ENCODE assay signal across 8 cellular contexts in genomic region chr2:61426267-61426897, GRCh38. TPM values are rescaled to one million over a fixed set of nuclear protein-coding genes. Genes with fewer than 3 reads are reported as not detected.
DNase-seq lines count a peak whose midpoint lies in the region; ATAC-seq and TF ChIP-seq lines count a peak whose summit lies in the region.

No MANE protein-coding gene starts in this region.

- H3K4me1 ChIP-seq in CD4-positive, alpha-beta memory T cell (ENCODE audit: insufficient read depth, low read length), result peaks cover 57% of the 10 kb centered on the region
- H3K4me1 ChIP-seq in adrenal gland (replicated peaks in 1 of 2), result peaks cover 0 to 16% of the 10 kb centered on the region in 2 donors

- peak; percentile 67 to 76 (median 71) for DNase-seq in CD4-positive, alpha-beta memory T cell
- peak; percentile 37 to 74 (median 55) for DNase-seq in T-helper 1 cell
- DNase-seq in adrenal gland, result peak in 1 of 7 donors; percentile 34
- DNase-seq in kidney epithelial cell (ENCODE audit: low read depth), result no peak
- peak; percentile 44 to 46 for DNase-seq in stimulated activated CD8-positive, alpha-beta memory T cell treated with anti-CD3 and anti-CD28 coated beads, Interleukin-15, amount 100 ng/mL, for 48 hours (ENCODE audit: low read depth in 2 of 2)
- no peak for DNase-seq in T1000 (lab: John Stamatoyannopoulos, UW)

- intact Hi-C loops in CD4-positive, alpha-beta memory T cell (cut with micrococcal nuclease), result loop anchor here (1.0 to 5.0 kb wide), 6 partner anchors 45 to 367 kb away; partner anchors contain the start of gene USP34
- intact Hi-C loops in adrenal gland (cut with DNase I), result no loop called here

- TF ChIP-seq POLR2A in adrenal gland (IDR thresholded peaks at IDR 0.05), result no peak

- H3K4me1 Mint-ChIP-seq in CD4-positive, alpha-beta memory T cell, result peaks cover 49 to 74% (median 66%) of the 10 kb centered on the region in 4 donors

- peak overlapping the region; percentile 73 to 91 (median 89) for H3K27ac Mint-ChIP-seq in CD4-positive, alpha-beta memory T cell

- TF ChIP-seq CTCF in adrenal gland (IDR thresholded peaks at IDR 0.05) (peak in 5 of 6 experiments; percentile 26 to 51 (median 35)), kidney epithelial cell (IDR thresholded peaks at IDR 0.05; ENCODE audit: insufficient read depth, low read length, poor library complexity, severe bottlenecking) (peak; percentile 46)

- 71 to 84% (median 80%) methylated on average over 6 of the region's 6 CpGs for WGBS in adrenal gland, 4 donors

- H3K4me3 Mint-ChIP-seq in CD4-positive, alpha-beta memory T cell, result peak overlapping the region in 4 of 8 donors; percentile 4 to 54 (median 40)

- POLR2A ChIA-PET in CD4-positive, alpha-beta memory T cell (lab: Charles Lee; ENCODE audit: partially characterized antibody), result interaction anchor here (0.8 to 1.8 kb wide), 7 partner anchors 46 to 112 kb away, joined by 3 to 10 read pairs (median 3); partner anchors contain the start of gene XPO1

- no peaks in the 10 kb centered on the region for H3K36me3 ChIP-seq in CD4-positive, alpha-beta memory T cell (ENCODE audit: insufficient read depth, low read length)
- H3K36me3 ChIP-seq in adrenal gland (replicated peaks in 1 of 2), result no peaks in the 10 kb centered on the region
- H3K36me3 ChIP-seq in kidney epithelial cell (ENCODE audit: control insufficient read depth, insufficient read depth, low read length), result peaks cover 2% of the 10 kb centered on the region

- no peak overlapping the region for H3K4me3 ChIP-seq in CD4-positive, alpha-beta memory T cell (ENCODE audit: low read length in 2 of 2)
- H3K4me3 ChIP-seq in adrenal gland (no peak overlapping the region), kidney epithelial cell (ENCODE audit: low read depth, low read length) (no peak overlapping the region)

- H3K9me3 Mint-ChIP-seq in CD4-positive, alpha-beta memory T cell, result no peaks in the 10 kb centered on the region

- peak overlapping the region; percentile 19 for H3K27ac ChIP-seq in CD4-positive, alpha-beta memory T cell (ENCODE audit: low read depth, low read length)
- H3K27ac ChIP-seq in adrenal gland, result no peak overlapping the region

- CTCF ChIA-PET in CD4-positive, alpha-beta memory T cell (lab: Charles Lee; ENCODE audit: partially characterized antibody), result interaction anchor here (0.6 to 4.4 kb wide), 41 partner anchors 8 to 426 kb away, joined by 3 to 39 read pairs (median 5); partner anchors contain the start of gene XPO1

- no peaks in the 10 kb centered on the region for H3K27me3 ChIP-seq in CD4-positive, alpha-beta memory T cell (ENCODE audit: insufficient read depth, low read length)
- H3K27me3 ChIP-seq in adrenal gland (no peaks in the 10 kb centered on the region), kidney epithelial cell (ENCODE audit: control insufficient read depth, insufficient read depth, low read length) (no peaks in the 10 kb centered on the region)

- H3K36me3 Mint-ChIP-seq in CD4-positive, alpha-beta memory T cell, result peaks cover 0 to 3% of the 10 kb centered on the region in 2 donors

- ATAC-seq in GM19372 (IDR thresholded peaks at IDR 0.05; ENCODE audit: low read depth, unreplicated experiment) (peak; percentile 59), HG03457 (IDR thresholded peaks at IDR 0.05; ENCODE audit: unreplicated experiment) (peak; percentile 75)

- H3K9me3 ChIP-seq in CD4-positive, alpha-beta memory T cell (ENCODE audit: control insufficient read depth in 1 of 2, low read length in 2 of 2), result no peaks in the 10 kb centered on the region
- H3K9me3 ChIP-seq in adrenal gland (replicated peaks in 1 of 3), result no peaks in the 10 kb centered on the region

- H3K27me3 Mint-ChIP-seq in CD4-positive, alpha-beta memory T cell, result no peaks in the 10 kb centered on the region

RNA-seq across cellular contexts. Expression of gene USP34, which starts 44.5 kb away (rescaled TPM):
- 100 to 1,000 TPM; 163 to 164 TPM for total RNA-seq in CD4-positive, alpha-beta memory T cell
- polyA plus RNA-seq in CD4-positive, alpha-beta memory T cell, result 10 to 100 TPM in 1 of 2 donors, 1 to 10 TPM in 1; 7.9 to 26.7 TPM
- total RNA-seq in adrenal gland (100 to 1,000 TPM in 4 of 8 donors, 10 to 100 TPM in 4; 80.0 to 163 (median 99.2) TPM), kidney epithelial cell (84.9 and 90.0 TPM in 2 replicates)
- polyA plus RNA-seq in adrenal gland, result 100 to 1,000 TPM in 1 of 3 donors, 10 to 100 TPM in 2; 78.1 to 109 (median 85.5) TPM

Comparison
In these comparisons a context has a peak if more than half of its experiments do, and no peak if none do; other contexts are left out.
1. DNase-seq: peak in CD4-positive, alpha-beta memory T cell (5 of 5), T-helper 1 cell (5 of 5) and stimulated activated CD8-positive, alpha-beta memory T cell treated with anti-CD3 and anti-CD28 coated beads, Interleukin-15, amount 100 ng/mL, for 48 hours (2 of 2); none in kidney epithelial cell (single experiment) and T1000 (single experiment).